Comparison of ENCODE assay signal across 8 cellular contexts in the genomic region with DNA sequence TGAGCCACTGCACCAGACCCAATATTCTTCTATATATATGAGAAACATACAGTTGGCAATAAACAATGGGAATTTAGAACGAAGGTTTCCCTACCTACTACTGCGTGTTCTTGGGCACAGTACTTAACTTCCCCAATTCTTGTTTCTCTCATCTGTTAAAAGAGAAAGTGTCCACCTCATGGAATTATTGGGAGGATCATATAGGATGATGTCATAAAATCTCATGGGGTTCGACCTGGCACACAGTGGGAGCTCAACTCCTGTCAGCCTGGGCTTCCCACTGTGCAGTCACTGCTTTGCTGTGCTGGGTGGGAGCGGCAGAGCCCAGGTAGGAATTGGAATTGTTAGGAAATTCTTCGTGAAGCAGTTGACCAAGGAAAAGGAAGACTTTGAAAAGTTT.
"Had no signal": no experiment of that assay in that cellular context is flagged by ENCODE, and none has a peak within 500 bp of the region (broad histone marks: within the 10 kb centered on the region; RNA-seq: fewer than 3 reads in every experiment).

No MANE protein-coding gene starts in this region.

- H3K4me3 ChIP-seq: GM12878 had no signal

- DNase-seq: GDM1, GF-D8 had no signal

- ATAC-seq: GM12878 had no signal

- FAIRE-seq: G401.6, GM12878, GM12891, GM12892, GM18507, GM19239 had no signal
